15 cellular contexts compared by ENCODE assay signal in genomic region chr15:28588977-28589606, GRCh38. TPM values are rescaled to one million over a fixed set of nuclear protein-coding genes. Genes with fewer than 3 reads are reported as not detected.
A peak's percentile ranks its signal among the peaks of the same experiment; 100 is the strongest.
DNase-seq lines count a peak whose midpoint lies in the region; ATAC-seq and TF ChIP-seq lines count a peak whose summit lies in the region.
"Not testable (repeated sequence)": the region's sequence is repeated elsewhere in the genome, so short reads cannot be mapped to it uniquely, and the experiment has no call there.
"Had no signal": no experiment of that assay in that cellular context is flagged by ENCODE, and none has a peak within 500 bp of the region (broad histone marks: within the 10 kb centered on the region; RNA-seq: fewer than 3 reads in every experiment).

No MANE protein-coding gene starts in this region.

- POLR2A ChIA-PET in T-cell (lab: Charles Lee), result not testable (repeated sequence)

- intact Hi-C loops in breast epithelium (cut with DNase I; ENCODE audit: low total_unique reads); heart right ventricle (cut with DNase I); stomach (cut with DNase I; ENCODE audit: low total_unique reads): not testable (repeated sequence)

- TF ChIP-seq CTCF in breast epithelium (IDR thresholded peaks at IDR 0.05); heart right ventricle (IDR thresholded peaks at IDR 0.05); stomach (IDR thresholded peaks at IDR 0.05): not testable (repeated sequence)

- not testable (repeated sequence) for H3K27ac Mint-ChIP-seq in T-cell, naive B cell

- WGBS in heart right ventricle, 2 donors, result 0% methylated on average over 1 of the region's 72 CpGs; no CpG with 5 or more reads in 1 of the 2 donors
- 0% methylated on average over 1 of the region's 72 CpGs; no CpG with 5 or more reads in 3 of the 5 donors for WGBS in stomach, 5 donors

- H3K9me3 Mint-ChIP-seq in T-cell, naive B cell: not testable (repeated sequence)

- peak; percentile 67 for ATAC-seq in GM19023 (IDR thresholded peaks at IDR 0.05; ENCODE audit: unreplicated experiment)
- ATAC-seq in HG03175 (IDR thresholded peaks at IDR 0.05; ENCODE audit: unreplicated experiment), result peak; percentile 77
- ATAC-seq in T-cell (replicated peaks in 1 of 4), result peak in 3 of 4 experiments; percentile 54 to 76 (median 57)
- peak in 1 of 8 donors; percentile 81 for ATAC-seq in heart right ventricle
- peak; percentile 46 to 69 for ATAC-seq in naive B cell (ENCODE audit: low read depth in 2 of 2)

- H3K9ac ChIP-seq in BLaER1 treated with 17β-estradiol and CSF1 and Interleukin-3, amounts not matched to agents 10 nM and 100 nM, result not testable (repeated sequence)

- not testable (repeated sequence) for H3K9me3 ChIP-seq in BLaER1 treated with 17β-estradiol and CSF1 and Interleukin-3, amounts not matched to agents 10 nM and 100 nM (replicated peaks in 1 of 11); breast epithelium; heart right ventricle; stomach

- H3K4me1 Mint-ChIP-seq in T-cell, naive B cell: not testable (repeated sequence)

- TF ChIP-seq POLR2A in breast epithelium (IDR thresholded peaks at IDR 0.05); stomach (IDR thresholded peaks at IDR 0.05): not testable (repeated sequence)

- H3K4me3 Mint-ChIP-seq in T-cell (peak overlapping the region in 1 of 3 donors; percentile 90), naive B cell (peak overlapping the region in 2 of 8 donors; percentile 86 to 87)

- not testable (repeated sequence) for H3K27me3 Mint-ChIP-seq in T-cell, naive B cell

- H4K20me1 ChIP-seq in BLaER1 treated with 17β-estradiol and CSF1 and Interleukin-3, amounts not matched to agents 10 nM and 100 nM, result not testable (repeated sequence)

- H3K36me3 ChIP-seq in BLaER1 treated with 17β-estradiol and CSF1 and Interleukin-3, amounts not matched to agents 10 nM and 100 nM; breast epithelium; heart right ventricle; stomach: not testable (repeated sequence)

- H3K27me3 ChIP-seq in BLaER1 treated with 17β-estradiol and CSF1 and Interleukin-3, amounts not matched to agents 10 nM and 100 nM; breast epithelium; heart right ventricle; stomach: not testable (repeated sequence)

- not testable (repeated sequence) for TF ChIP-seq EP300 in stomach (IDR thresholded peaks at IDR 0.05)

- peak overlapping the region in 8 of 10 experiments; percentile 35 to 56 (median 47); a peak in 9 of 20 replicates for H3K4me3 ChIP-seq in BLaER1 treated with 17β-estradiol and CSF1 and Interleukin-3, amounts not matched to agents 10 nM and 100 nM
- peak overlapping the region; percentile 23 to 60 (median 32) for H3K4me3 ChIP-seq in breast epithelium
- peak overlapping the region in 7 of 10 donors; percentile 21 to 46 (median 43) for H3K4me3 ChIP-seq in heart right ventricle
- peak overlapping the region in 3 of 4 donors; percentile 32 to 45 (median 37) for H3K4me3 ChIP-seq in stomach

- not testable (repeated sequence) for H3K27ac ChIP-seq in BLaER1 treated with 17β-estradiol and CSF1 and Interleukin-3, amounts not matched to agents 10 nM and 100 nM; breast epithelium; heart right ventricle
- H3K27ac ChIP-seq in stomach, result peak overlapping the region in 1 of 5 donors; percentile 53

- not testable (repeated sequence) for H3K36me3 Mint-ChIP-seq in T-cell, naive B cell

- not testable (repeated sequence) for H3K4me1 ChIP-seq in BLaER1 treated with 17β-estradiol and CSF1 and Interleukin-3, amounts not matched to agents 10 nM and 100 nM; breast epithelium; heart right ventricle; stomach

- DNase-seq in T-cell; breast epithelium (ENCODE audit: low spot score in 2 of 2); heart right ventricle; naive B cell; stomach: not testable (repeated sequence)

- CTCF ChIA-PET in T-cell (lab: Charles Lee), result not testable (repeated sequence)

- H3K4me2 ChIP-seq in BLaER1 treated with 17β-estradiol and CSF1 and Interleukin-3, amounts not matched to agents 10 nM and 100 nM, result not testable (repeated sequence)

RNA-seq across cellular contexts. Expression of gene GOLGA6L25, which starts 35.7 kb away (rescaled TPM):
- not detected for total RNA-seq in T-cell
- total RNA-seq in breast epithelium, result not detected
- total RNA-seq in heart right ventricle, result not detected
- polyA plus RNA-seq in heart right ventricle, result not detected
- polyA plus RNA-seq in naive B cell (ENCODE audit: low read depth in 6 of 6), result not detected
- total RNA-seq in stomach, result not detected
- not detected for polyA plus RNA-seq in stomach
- total RNA-seq: activated naive CD4-positive, alpha-beta T cell treated with anti-CD3 and anti-CD28 coated beads for 36 hours; CD4-positive, alpha-beta memory T cell; dermis microvascular lymphatic vessel endothelial cell; epithelial cell of proximal tubule; pancreas; right cardiac atrium; vagina had no signal
- polyA plus RNA-seq: CD4-positive, alpha-beta memory T cell; pancreas; right cardiac atrium had no signal

RNA-seq across cellular contexts. Expression of gene GOLGA8G, which starts 56.3 kb away (rescaled TPM):
- under 1 TPM in 3 of 5 donors, not detected in 2; 0.03 to 0.46 (median 0.12) TPM for total RNA-seq in T-cell
- not detected for total RNA-seq in breast epithelium
- not detected for total RNA-seq in heart right ventricle
- polyA plus RNA-seq in heart right ventricle, result not detected
- polyA plus RNA-seq in naive B cell (ENCODE audit: low read depth in 6 of 6), result not detected
- not detected for total RNA-seq in stomach
- polyA plus RNA-seq in stomach, result under 1 TPM in 1 of 3 donors, not detected in 2; 0.03 TPM
- total RNA-seq: activated naive CD4-positive, alpha-beta T cell treated with anti-CD3 and anti-CD28 coated beads for 36 hours; CD4-positive, alpha-beta memory T cell; dermis microvascular lymphatic vessel endothelial cell; epithelial cell of proximal tubule; right cardiac atrium; vagina had no signal
- polyA plus RNA-seq: CD4-positive, alpha-beta memory T cell; right cardiac atrium had no signal
